Comparison of ENCODE assay signal across 8 cellular contexts in the genomic region with DNA sequence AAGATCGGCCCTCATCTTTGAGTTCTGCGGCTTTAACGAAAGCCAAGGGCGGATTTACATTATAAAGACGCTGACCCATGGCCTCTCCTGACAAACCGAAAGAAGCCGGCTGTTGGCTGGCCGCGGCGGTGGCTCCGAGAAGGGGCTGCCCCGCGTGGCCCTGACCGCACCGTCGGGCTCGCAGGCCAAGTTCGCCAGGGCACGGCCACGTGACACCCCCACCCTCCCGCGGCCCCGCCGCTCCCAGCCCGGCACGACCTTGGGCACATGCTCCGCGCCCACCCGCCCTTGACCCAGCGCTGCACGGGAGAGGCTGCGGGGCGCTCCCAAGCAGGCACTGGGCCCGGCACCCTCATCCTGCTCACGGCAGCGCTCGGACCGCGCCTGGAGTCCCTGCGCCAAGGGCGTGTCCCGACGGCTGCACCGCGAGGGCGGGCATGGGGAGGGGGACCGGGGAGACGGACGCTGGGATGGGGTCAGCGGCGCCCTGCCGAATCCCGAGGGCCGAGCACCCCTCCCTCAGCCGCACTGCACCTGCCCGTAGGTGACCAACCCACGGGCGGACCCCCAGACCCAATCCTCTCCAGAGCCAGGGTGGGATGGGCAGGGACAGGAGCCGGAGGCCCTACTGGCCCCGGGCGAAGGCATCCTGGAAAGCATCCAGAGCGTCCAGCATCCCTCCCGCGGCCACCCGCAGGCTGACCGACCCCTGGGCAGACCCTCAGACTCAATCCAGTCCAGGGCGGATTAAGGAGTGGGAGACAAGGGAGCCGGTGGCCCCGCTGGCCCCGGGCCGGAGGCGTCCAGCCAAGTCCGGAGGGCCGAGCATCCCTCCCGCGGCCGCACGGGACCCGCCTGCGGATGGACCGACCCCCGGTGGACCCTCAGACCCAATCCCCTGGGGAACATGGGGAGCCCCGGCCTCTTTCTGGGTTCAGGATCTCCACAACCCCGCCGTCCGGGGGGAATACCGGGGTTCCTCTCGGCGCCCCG. TPM values are rescaled to one million over a fixed set of nuclear protein-coding genes. Genes with fewer than 3 reads are reported as not detected.
DNase-seq lines count a peak whose midpoint lies in the region; ATAC-seq, FAIRE-seq and TF ChIP-seq lines count a peak whose summit lies in the region.

No MANE protein-coding gene starts in this region.

- H4K20me1 ChIP-seq in PC-3 (ENCODE audit: low read length): no peaks in the 10 kb centered on the region

- peaks cover 48% of the 10 kb centered on the region for H3K79me2 ChIP-seq in PC-3 (ENCODE audit: low read length)

- peak overlapping the region; percentile 97 for H3K4me2 ChIP-seq in PC-3 (ENCODE audit: low read length)

- H3K4me3 ChIP-seq in PC-3 (ENCODE audit: low read length) (peak overlapping the region; percentile 78), astrocyte of the spinal cord (ENCODE audit: low read depth, low read length) (peak overlapping the region; percentile 73), iPS-18c (ENCODE audit: insufficient read depth, low read depth, low read length) (peak overlapping the region; percentile 64), small intestine (ENCODE audit: low read depth in 1 of 2, low read length in 2 of 2) (peak overlapping the region; percentile 91 to 96)

- in situ Hi-C loops in astrocyte of the spinal cord (cut with HindIII; ENCODE audit: low sequenced_read_pairs): no loop called here

- H3K36me3 ChIP-seq in PC-3 (ENCODE audit: low read depth, low read length): no peaks in the 10 kb centered on the region; the same call in 1 of the 2 replicates
- H3K36me3 ChIP-seq in small intestine (ENCODE audit: control insufficient read depth in 2 of 2, insufficient read depth in 2 of 2, low read length in 2 of 2): no peaks in the 10 kb centered on the region

- CTCF ChIA-PET in PC-3 (lab: Charles Lee): no interaction called here

- no peak for TF ChIP-seq CTCF in PC-3 (conservative IDR thresholded peaks at IDR 0.05; ENCODE audit: low read depth, low read length)
- TF ChIP-seq CTCF in astrocyte of the spinal cord (IDR thresholded peaks at IDR 0.05; ENCODE audit: low read depth, low read length): no peak

- H3K9ac ChIP-seq in PC-3 (ENCODE audit: low read length): peak overlapping the region; percentile 78

- no TSS peak for BruUV-seq in PC-3 (replicated peaks; lab: Mats Ljungman, UMichigan)

- H3K9me2 ChIP-seq in PC-3 (replicated peaks; ENCODE audit: low read length): no peaks in the 10 kb centered on the region

- intact Hi-C loops in PC-3 (cut with micrococcal nuclease): loop anchor here (5.0 to 10.0 kb wide), 2 partner anchors 61 to 206 kb away; partner anchors contain the start of genes IGHMBP2 and MRPL21

- 0 to 1% (median 1%) methylated on average over 50 to 90 of the region's 90 CpGs for WGBS in small intestine, 3 donors

- H3K27ac ChIP-seq in PC-3 (ENCODE audit: low read length) (peak overlapping the region; percentile 77), small intestine (ENCODE audit: low read depth in 1 of 2, low read length in 1 of 2) (peak overlapping the region; percentile 97 to 99)

- H3K27me3 ChIP-seq in PC-3 (ENCODE audit: low read length) (no peaks in the 10 kb centered on the region), small intestine (ENCODE audit: control insufficient read depth in 2 of 2, insufficient read depth in 2 of 2, low read length in 2 of 2) (no peaks in the 10 kb centered on the region)

- DNase-seq in activated CD4-positive, alpha-beta T cell treated with anti-CD3 and anti-CD28 coated beads for 1 hour: peak; percentile 9
- DNase-seq in activated CD4-positive, alpha-beta T cell treated with anti-CD3 and anti-CD28 coated beads, Interleukin-2, amount 50 U/mL, for 4 hours: no peak
- DNase-seq in PC-3: peak; percentile 59
- DNase-seq in astrocyte of the spinal cord (ENCODE audit: low read depth, low spot score): peak; percentile 34
- peak; percentile 79 for DNase-seq in small intestine
- no peak for DNase-seq in mesenteric fat pad (ENCODE audit: low spot score)

- H3K4me1 ChIP-seq in PC-3 (ENCODE audit: insufficient read depth, low read length) (peaks cover 39% of the 10 kb centered on the region), small intestine (ENCODE audit: control insufficient read depth in 2 of 2, insufficient read depth in 1 of 2, low read depth in 1 of 2, low read length in 1 of 2) (peaks cover 13 to 24% of the 10 kb centered on the region in 2 donors)

- FAIRE-seq in small intestine (lab: Jason Lieb, UNC): no peak

- H3F3A ChIP-seq in PC-3 (ENCODE audit: low read length, unreplicated experiment): peaks cover 12% of the 10 kb centered on the region

- ATAC-seq in PC-3 (peak; percentile 38), GM21576 (IDR thresholded peaks at IDR 0.05; ENCODE audit: unreplicated experiment) (no peak)

- H3K9me3 ChIP-seq in PC-3 (ENCODE audit: low read length) (no peaks in the 10 kb centered on the region), iPS-18c (ENCODE audit: control insufficient read depth, insufficient read depth, low read length) (no peaks in the 10 kb centered on the region), small intestine (ENCODE audit: control insufficient read depth, low read depth) (no peaks in the 10 kb centered on the region)

- POLR2A ChIA-PET in PC-3 (lab: Charles Lee; ENCODE audit: unreplicated experiment): no interaction called here

- H2AFZ ChIP-seq in PC-3 (ENCODE audit: low read length): peak overlapping the region; percentile 71

RNA-seq across cellular contexts. Expression of gene CPT1A, which starts 0.8 kb away (rescaled TPM):
- 38.1 and 53.2 TPM in 2 replicates for total RNA-seq in PC-3 (2014; rRNA removed)
- polyA plus RNA-seq in small intestine: 10 to 100 TPM; 29.5 to 33.3 (median 29.7) TPM
- total RNA-seq in mesenteric fat pad: 51.9 TPM

Comparison
In these comparisons a context has a peak if more than half of its experiments do, and no peak if none do; other contexts are left out.
1. DNase-seq: peak in activated CD4-positive, alpha-beta T cell treated with anti-CD3 and anti-CD28 coated beads for 1 hour (single experiment), PC-3 (single experiment), astrocyte of the spinal cord (single experiment) and small intestine (single experiment); none in activated CD4-positive, alpha-beta T cell treated with anti-CD3 and anti-CD28 coated beads, Interleukin-2, amount 50 U/mL, for 4 hours (0 of 2) and mesenteric fat pad (single experiment).
2. Peak in every context shown above with its lines, with median percentiles within 50 percentile points of each other: H3K4me3 ChIP-seq.